Comparison of ENCODE assay signal across 4 cellular contexts in genomic region chr13:40052954-40053353, GRCh38.
"Had no signal": no experiment of that assay in that cellular context is flagged by ENCODE, and none has a peak within 500 bp of the region (broad histone marks: within the 10 kb centered on the region; RNA-seq: fewer than 3 reads in every experiment).

No MANE protein-coding gene starts in this region.

- H3K4me1 Mint-ChIP-seq: GM23338 had no signal

- DNase-seq: H9, HCEC 1CT, IMR-90 had no signal

- H3K9me3 Mint-ChIP-seq: GM23338, H9 had no signal

- H3K27ac Mint-ChIP-seq: GM23338, H9 had no signal

- ATAC-seq: GM23338 had no signal

- H3K4me3 ChIP-seq: GM23338 had no signal

- H3K4me3 Mint-ChIP-seq: GM23338, H9 had no signal
